8 cellular contexts compared by ENCODE assay signal in genomic region chr2:231228223-231228622, GRCh38. TPM values are rescaled to one million over a fixed set of nuclear protein-coding genes. Genes with fewer than 3 reads are reported as not detected.
DNase-seq lines count a peak whose midpoint lies in the region; ATAC-seq and TF ChIP-seq lines count a peak whose summit lies in the region.

No MANE protein-coding gene starts in this region.

- no peaks in the 10 kb centered on the region for H3K9me2 ChIP-seq in Loucy (replicated peaks; ENCODE audit: low read depth, low read length)

- H3K4me1 Mint-ChIP-seq in CD8-positive, alpha-beta memory T cell: no peaks in the 10 kb centered on the region

- H3K27me3 Mint-ChIP-seq in CD8-positive, alpha-beta memory T cell: no peaks in the 10 kb centered on the region

- H3K27ac ChIP-seq in muscle layer of duodenum (ENCODE audit: low read length) (peak overlapping the region; percentile 85), suprapubic skin (no peak overlapping the region)
- no peak overlapping the region for H3K27ac ChIP-seq in CD8-positive, alpha-beta memory T cell (ENCODE audit: low read depth, low read length)

- TF ChIP-seq EP300 in suprapubic skin (IDR thresholded peaks at IDR 0.05): no peak

- H3K36me3 Mint-ChIP-seq in CD8-positive, alpha-beta memory T cell: no peaks in the 10 kb centered on the region

- H3K27ac Mint-ChIP-seq in CD8-positive, alpha-beta memory T cell: no peak overlapping the region

- no peak overlapping the region; the same call in 1 of the 2 replicates for H2AFZ ChIP-seq in Loucy (ENCODE audit: low read length)

- no peak overlapping the region for H3K4me3 Mint-ChIP-seq in CD8-positive, alpha-beta memory T cell

- DNase-seq in AG08396 (ENCODE audit: low spot score): no peak
- no peak for DNase-seq in amniotic stem cell (lab: John Stamatoyannopoulos, UW)
- DNase-seq in CD8-positive, alpha-beta memory T cell: no peak
- DNase-seq in suprapubic skin (ENCODE audit: low spot score in 2 of 2): no peak

- CTCF ChIA-PET in CD8-positive, alpha-beta memory T cell (lab: Charles Lee): interaction anchor here (0.8 to 2.6 kb wide), 9 partner anchors 9 to 229 kb away, joined by 3 to 14 read pairs (median 4); no protein-coding TSS in a partner anchor

- TF ChIP-seq POLR2A in GM18526 (IDR thresholded peaks at IDR 0.05; ENCODE audit: extremely low read depth, insufficient read length): peak; percentile 23
- no peak for TF ChIP-seq POLR2A in suprapubic skin (IDR thresholded peaks at IDR 0.05)

- H3K4me1 ChIP-seq in Loucy (ENCODE audit: insufficient read depth, low read length, poor library complexity, severe bottlenecking): peaks cover 36% of the 10 kb centered on the region
- peaks cover 7 to 10% of the 10 kb centered on the region in 2 donors for H3K4me1 ChIP-seq in muscle layer of duodenum (ENCODE audit: control insufficient read depth in 1 of 2, insufficient read depth in 2 of 2, low read length in 2 of 2)
- H3K4me1 ChIP-seq in CD8-positive, alpha-beta memory T cell (ENCODE audit: insufficient read depth, low read length): no peaks in the 10 kb centered on the region
- peaks cover 6% of the 10 kb centered on the region for H3K4me1 ChIP-seq in suprapubic skin

- H3K4me2 ChIP-seq in Loucy (ENCODE audit: low read depth, low read length, poor library complexity, severe bottlenecking): peak overlapping the region; percentile 74

- POLR2A ChIA-PET in CD8-positive, alpha-beta memory T cell (lab: Charles Lee): no interaction called here

- 82% methylated on average over 8 of the region's 9 CpGs for WGBS in suprapubic skin

- no peaks in the 10 kb centered on the region for H3K27me3 ChIP-seq in Loucy (ENCODE audit: insufficient read depth, low read length, poor library complexity, severe bottlenecking)
- no peaks in the 10 kb centered on the region for H3K27me3 ChIP-seq in muscle layer of duodenum (ENCODE audit: low read depth, low read length)
- no peaks in the 10 kb centered on the region for H3K27me3 ChIP-seq in CD8-positive, alpha-beta memory T cell (ENCODE audit: insufficient read depth, low read length, poor library complexity, severe bottlenecking)
- H3K27me3 ChIP-seq in suprapubic skin: no peaks in the 10 kb centered on the region

- peaks cover 16% of the 10 kb centered on the region; the same call in 1 of the 2 replicates for H3F3A ChIP-seq in Loucy (ENCODE audit: low read depth)

- no peaks in the 10 kb centered on the region for H3K36me3 ChIP-seq in Loucy (ENCODE audit: insufficient read depth, low read length)
- no peaks in the 10 kb centered on the region for H3K36me3 ChIP-seq in muscle layer of duodenum (ENCODE audit: control insufficient read depth in 1 of 2, insufficient read depth in 2 of 2, low read length in 2 of 2)
- H3K36me3 ChIP-seq in CD8-positive, alpha-beta memory T cell (ENCODE audit: insufficient read depth, low read length): no peaks in the 10 kb centered on the region
- H3K36me3 ChIP-seq in suprapubic skin: no peaks in the 10 kb centered on the region

- no peaks in the 10 kb centered on the region for H3K9me3 ChIP-seq in Loucy (ENCODE audit: insufficient read depth, low read depth, low read length)
- H3K9me3 ChIP-seq in muscle layer of duodenum (ENCODE audit: control insufficient read depth in 1 of 2, low read length in 2 of 2): no peaks in the 10 kb centered on the region
- H3K9me3 ChIP-seq in CD8-positive, alpha-beta memory T cell (ENCODE audit: low read length): no peaks in the 10 kb centered on the region
- H3K9me3 ChIP-seq in suprapubic skin: no peaks in the 10 kb centered on the region

- no peaks in the 10 kb centered on the region for H3K79me2 ChIP-seq in Loucy (ENCODE audit: insufficient read depth, low read length)

- no peaks in the 10 kb centered on the region for H4K20me1 ChIP-seq in Loucy (ENCODE audit: insufficient read depth, low read length, poor library complexity, severe bottlenecking)

- H3K4me3 ChIP-seq in Loucy (ENCODE audit: low read length, poor library complexity, severe bottlenecking) (peak overlapping the region; percentile 50), muscle layer of duodenum (ENCODE audit: low read depth in 1 of 2, low read length in 2 of 2) (no peak overlapping the region), suprapubic skin (no peak overlapping the region)
- H3K4me3 ChIP-seq in CD8-positive, alpha-beta memory T cell (ENCODE audit: low read length): no peak overlapping the region

- TF ChIP-seq CTCF in Loucy (conservative IDR thresholded peaks at IDR 0.05; ENCODE audit: low read length): no peak
- TF ChIP-seq CTCF in suprapubic skin (IDR thresholded peaks at IDR 0.05): no peak

- peak; percentile 74 for ATAC-seq in HG02571 (IDR thresholded peaks at IDR 0.05; ENCODE audit: unreplicated experiment)

- peak overlapping the region; percentile 67 for H3K9ac ChIP-seq in Loucy (ENCODE audit: low read depth, low read length, poor library complexity, severe bottlenecking)

- H3K9me3 Mint-ChIP-seq in CD8-positive, alpha-beta memory T cell: no peaks in the 10 kb centered on the region

RNA-seq across cellular contexts. Expression of gene ARMC9, which starts 29.8 kb away (rescaled TPM):
- total RNA-seq in CD8-positive, alpha-beta memory T cell: 1 to 10 TPM; 5.3 to 6.4 TPM
- polyA plus RNA-seq in CD8-positive, alpha-beta memory T cell: 1.0 TPM
- total RNA-seq in suprapubic skin: 10 to 100 TPM in 2 of 4 donors, 1 to 10 TPM in 2; 6.5 to 11.5 (median 9.3) TPM
